In the genomic region with DNA sequence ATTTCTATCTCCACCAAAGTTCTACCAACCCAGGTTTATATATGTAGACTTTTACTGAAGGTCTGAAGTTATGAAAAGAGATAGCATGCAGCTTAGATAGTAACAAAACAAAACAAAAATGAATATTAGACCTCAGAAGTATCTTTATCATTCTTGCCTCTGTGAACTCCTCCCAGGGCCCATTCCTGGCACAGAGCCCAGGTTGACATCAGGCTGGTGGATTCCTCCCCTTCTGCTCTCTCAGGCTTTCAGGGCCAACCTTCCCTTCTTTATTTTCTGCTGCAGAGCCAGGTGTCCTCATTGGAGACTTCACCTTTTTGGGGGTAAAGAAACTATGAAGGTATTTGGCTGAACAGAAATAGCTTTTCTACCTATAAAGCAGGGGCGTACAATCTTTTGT, we compare ENCODE assay signal across 1 cellular context.
TF ChIP-seq lines count a peak whose summit lies in the region.

No MANE protein-coding gene starts in this region.

TF ChIP-seq in IMR-90, 13 proteins besides CTCF, POLR2A, EP300 and RAD21 (continued from another document):
- TF ChIP-seq MAFK (IDR thresholded peaks at IDR 0.05; ENCODE audit: low read depth, low read length) = no peak
- TF ChIP-seq MXI1 (IDR thresholded peaks at IDR 0.05; ENCODE audit: borderline replicate concordance, low read depth, low read length) = no peak
- TF ChIP-seq BHLHE40 (IDR thresholded peaks at IDR 0.05; ENCODE audit: low read depth, low read length) = no peak
TF ChIP-seq in IMR-90: peak in this region for 0.
